Comparison of ENCODE assay signal across 2 cellular contexts in the genomic region with DNA sequence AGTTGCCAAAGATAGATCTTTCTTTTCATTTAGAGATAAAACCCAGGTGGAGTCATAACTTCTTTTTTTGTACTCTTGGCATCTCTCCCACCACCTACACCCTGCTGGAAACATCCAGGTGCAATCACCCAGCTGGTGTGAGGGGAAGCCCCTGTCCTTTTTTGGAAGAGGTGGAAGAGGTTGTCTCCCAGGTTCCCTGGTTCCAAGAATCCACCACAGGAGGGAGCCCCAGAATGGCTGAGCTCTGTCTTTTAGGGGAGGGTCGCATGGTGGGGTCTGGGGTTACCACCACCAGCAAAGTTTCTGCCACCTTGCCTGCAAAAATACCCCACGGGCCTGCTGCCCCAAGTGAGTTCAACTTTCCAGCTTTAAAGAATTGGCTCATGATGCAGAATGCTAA.
TF ChIP-seq lines count a peak whose summit lies in the region.

No MANE protein-coding gene starts in this region.

TF ChIP-seq in SK-N-SH, 30 proteins besides CTCF, POLR2A, EP300 and RAD21 (continued from another document):
- TF ChIP-seq, protein P1, sequence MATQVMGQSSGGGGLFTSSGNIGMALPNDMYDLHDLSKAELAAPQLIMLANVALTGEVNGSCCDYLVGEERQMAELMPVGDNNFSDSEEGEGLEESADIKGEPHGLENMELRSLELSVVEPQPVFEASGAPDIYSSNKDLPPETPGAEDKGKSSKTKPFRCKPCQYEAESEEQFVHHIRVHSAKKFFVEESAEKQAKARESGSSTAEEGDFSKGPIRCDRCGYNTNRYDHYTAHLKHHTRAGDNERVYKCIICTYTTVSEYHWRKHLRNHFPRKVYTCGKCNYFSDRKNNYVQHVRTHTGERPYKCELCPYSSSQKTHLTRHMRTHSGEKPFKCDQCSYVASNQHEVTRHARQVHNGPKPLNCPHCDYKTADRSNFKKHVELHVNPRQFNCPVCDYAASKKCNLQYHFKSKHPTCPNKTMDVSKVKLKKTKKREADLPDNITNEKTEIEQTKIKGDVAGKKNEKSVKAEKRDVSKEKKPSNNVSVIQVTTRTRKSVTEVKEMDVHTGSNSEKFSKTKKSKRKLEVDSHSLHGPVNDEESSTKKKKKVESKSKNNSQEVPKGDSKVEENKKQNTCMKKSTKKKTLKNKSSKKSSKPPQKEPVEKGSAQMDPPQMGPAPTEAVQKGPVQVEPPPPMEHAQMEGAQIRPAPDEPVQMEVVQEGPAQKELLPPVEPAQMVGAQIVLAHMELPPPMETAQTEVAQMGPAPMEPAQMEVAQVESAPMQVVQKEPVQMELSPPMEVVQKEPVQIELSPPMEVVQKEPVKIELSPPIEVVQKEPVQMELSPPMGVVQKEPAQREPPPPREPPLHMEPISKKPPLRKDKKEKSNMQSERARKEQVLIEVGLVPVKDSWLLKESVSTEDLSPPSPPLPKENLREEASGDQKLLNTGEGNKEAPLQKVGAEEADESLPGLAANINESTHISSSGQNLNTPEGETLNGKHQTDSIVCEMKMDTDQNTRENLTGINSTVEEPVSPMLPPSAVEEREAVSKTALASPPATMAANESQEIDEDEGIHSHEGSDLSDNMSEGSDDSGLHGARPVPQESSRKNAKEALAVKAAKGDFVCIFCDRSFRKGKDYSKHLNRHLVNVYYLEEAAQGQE (IDR thresholded peaks at IDR 0.05; ENCODE audit: low read depth, low read length), result no peak
- TF ChIP-seq, protein P2, sequence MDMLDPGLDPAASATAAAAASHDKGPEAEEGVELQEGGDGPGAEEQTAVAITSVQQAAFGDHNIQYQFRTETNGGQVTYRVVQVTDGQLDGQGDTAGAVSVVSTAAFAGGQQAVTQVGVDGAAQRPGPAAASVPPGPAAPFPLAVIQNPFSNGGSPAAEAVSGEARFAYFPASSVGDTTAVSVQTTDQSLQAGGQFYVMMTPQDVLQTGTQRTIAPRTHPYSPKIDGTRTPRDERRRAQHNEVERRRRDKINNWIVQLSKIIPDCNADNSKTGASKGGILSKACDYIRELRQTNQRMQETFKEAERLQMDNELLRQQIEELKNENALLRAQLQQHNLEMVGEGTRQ (IDR thresholded peaks at IDR 0.05; ENCODE audit: borderline replicate concordance, low read depth, low read length), result no peak

TF ChIP-seq in SK-N-SH treated with all-trans-retinoic acid at 6 μM for 48 hours, 23 proteins besides CTCF, POLR2A, EP300 and RAD21 (continued from another document):
- TF ChIP-seq, protein P3, sequence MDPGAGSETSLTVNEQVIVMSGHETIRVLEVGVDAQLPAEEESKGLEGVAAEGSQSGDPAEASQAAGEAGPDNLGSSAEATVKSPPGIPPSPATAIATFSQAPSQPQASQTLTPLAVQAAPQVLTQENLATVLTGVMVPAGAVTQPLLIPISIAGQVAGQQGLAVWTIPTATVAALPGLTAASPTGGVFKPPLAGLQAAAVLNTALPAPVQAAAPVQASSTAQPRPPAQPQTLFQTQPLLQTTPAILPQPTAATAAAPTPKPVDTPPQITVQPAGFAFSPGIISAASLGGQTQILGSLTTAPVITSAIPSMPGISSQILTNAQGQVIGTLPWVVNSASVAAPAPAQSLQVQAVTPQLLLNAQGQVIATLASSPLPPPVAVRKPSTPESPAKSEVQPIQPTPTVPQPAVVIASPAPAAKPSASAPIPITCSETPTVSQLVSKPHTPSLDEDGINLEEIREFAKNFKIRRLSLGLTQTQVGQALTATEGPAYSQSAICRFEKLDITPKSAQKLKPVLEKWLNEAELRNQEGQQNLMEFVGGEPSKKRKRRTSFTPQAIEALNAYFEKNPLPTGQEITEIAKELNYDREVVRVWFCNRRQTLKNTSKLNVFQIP (CRISPR knock-in tag; IDR thresholded peaks at IDR 0.05; ENCODE audit: borderline replicate concordance, low read depth), result no peak
- no peak for TF ChIP-seq ARNTL (CRISPR knock-in tag; IDR thresholded peaks at IDR 0.05; ENCODE audit: borderline replicate concordance, low read depth)
